23 cellular contexts compared by ENCODE assay signal in genomic region chr22:49013707-49014106, GRCh38.
DNase-seq lines count a peak whose midpoint lies in the region; ATAC-seq, FAIRE-seq and TF ChIP-seq lines count a peak whose summit lies in the region.
"Had no signal": no experiment of that assay in that cellular context is flagged by ENCODE, and none has a peak within 500 bp of the region (broad histone marks: within the 10 kb centered on the region; RNA-seq: fewer than 3 reads in every experiment).

No MANE protein-coding gene starts in this region.

- H3K27ac ChIP-seq in esophagus muscularis mucosa (replicated peaks in 1 of 4): no peak overlapping the region
- H3K27ac ChIP-seq in sigmoid colon: no peak overlapping the region
- H3K27ac ChIP-seq: Peyer's patch had no signal

- H3K4me1 Mint-ChIP-seq in effector memory CD8-positive, alpha-beta T cell (ENCODE audit: low read depth in 2 of 2): no peaks in the 10 kb centered on the region
- H3K4me1 Mint-ChIP-seq: IgD-negative memory B cell had no signal

- H3K4me3 Mint-ChIP-seq in effector memory CD8-positive, alpha-beta T cell: no peak overlapping the region
- H3K4me3 Mint-ChIP-seq: HFFc6, IgD-negative memory B cell had no signal

- H3K27me3 ChIP-seq in H7 (ENCODE audit: control insufficient read depth, insufficient read depth, low read length) (no peaks in the 10 kb centered on the region), esophagus muscularis mucosa (peaks cover 0 to 62% (median 0%) of the 10 kb centered on the region in 4 donors), sigmoid colon (peaks cover 0 to 23% (median 0%) of the 10 kb centered on the region in 3 donors)
- H3K27me3 ChIP-seq: Peyer's patch had no signal

- intact Hi-C loops in esophagus muscularis mucosa (cut with DNase I): no loop called here
- intact Hi-C loops in sigmoid colon (cut with DNase I): no loop called here

- H3K36me3 Mint-ChIP-seq in effector memory CD8-positive, alpha-beta T cell (ENCODE audit: insufficient read depth): no peaks in the 10 kb centered on the region

- TF ChIP-seq CTCF in esophagus muscularis mucosa (IDR thresholded peaks at IDR 0.05): no peak
- TF ChIP-seq CTCF in sigmoid colon (IDR thresholded peaks at IDR 0.05): no peak

- H3K9me3 Mint-ChIP-seq in effector memory CD8-positive, alpha-beta T cell: no peaks in the 10 kb centered on the region
- H3K9me3 Mint-ChIP-seq: IgD-negative memory B cell had no signal

- H3K4me1 ChIP-seq in esophagus muscularis mucosa (peaks cover 0 to 20% (median 3%) of the 10 kb centered on the region in 4 donors), sigmoid colon (no peaks in the 10 kb centered on the region)
- H3K4me1 ChIP-seq: Caco-2, Peyer's patch had no signal

- no peak for TF ChIP-seq POLR2A in esophagus muscularis mucosa (IDR thresholded peaks at IDR 0.05; ENCODE audit: low read depth)
- no peak for TF ChIP-seq POLR2A in sigmoid colon (IDR thresholded peaks at IDR 0.05)

- H3K4me3 ChIP-seq in H7 (ENCODE audit: insufficient read depth, low read depth, low read length) (no peak overlapping the region), esophagus muscularis mucosa (no peak overlapping the region), sigmoid colon (no peak overlapping the region)
- H3K4me3 ChIP-seq: Peyer's patch had no signal

- H3K36me3 ChIP-seq in H7 (replicated peaks; ENCODE audit: control insufficient read depth, insufficient read depth, low read length) (no peaks in the 10 kb centered on the region), esophagus muscularis mucosa (no peaks in the 10 kb centered on the region), sigmoid colon (no peaks in the 10 kb centered on the region)
- H3K36me3 ChIP-seq: Peyer's patch had no signal

- WGBS in esophagus muscularis mucosa: 86% methylated on average over 12 of the region's 12 CpGs
- 86 to 95% methylated on average over 12 of the region's 12 CpGs for whole genome bisulfite sequencing in sigmoid colon, 2 donors

- H3K27ac Mint-ChIP-seq in effector memory CD8-positive, alpha-beta T cell: no peak overlapping the region
- H3K27ac Mint-ChIP-seq: HFFc6, IgD-negative memory B cell had no signal

- H3K27me3 Mint-ChIP-seq in effector memory CD8-positive, alpha-beta T cell: peaks cover 13 to 65% of the 10 kb centered on the region in 2 donors
- H3K27me3 Mint-ChIP-seq: IgD-negative memory B cell had no signal

- FAIRE-seq in HTR-8/SVneo (lab: Jason Lieb, UNC): no peak
- FAIRE-seq: GM19239, H1 had no signal

- no peak for ATAC-seq in effector memory CD8-positive, alpha-beta T cell (replicated peaks)

- peak; percentile 4 for DNase-seq in D341Med (ENCODE audit: low spot score)
- DNase-seq in H7: peak; percentile 13
- DNase-seq in esophagus muscularis mucosa (ENCODE audit: extremely low spot score): peak; percentile 57
- peak; percentile 35 for DNase-seq in sigmoid colon
- no peak for DNase-seq in effector memory CD8-positive, alpha-beta T cell
- no peak for DNase-seq in activated CD4-positive, alpha-beta T cell treated with anti-CD3 and anti-CD28 coated beads, Interleukin-2, amount 50 U/mL, for 1 hour
- no peak for DNase-seq in DMS114 treated with DMSO at 0.1 percent for 48 hours (lab: John Stamatoyannopoulos, UW; ENCODE audit: unreplicated experiment)
- no peak for DNase-seq in HTR-8/SVneo (ENCODE audit: insufficient read length, low spot score)
- DNase-seq: Caco-2, DMS53, HFFc6, Kasumi-1, MM.1S, NCI-H1105, NCI-H1694, NCI-H2107, NCI-H2227 treated with DMSO at 0.1 percent for 48 hours, NCI-H524 treated with DMSO at 0.1 percent for 48 hours, Peyer's patch, SHP77 treated with DMSO at 0.1 percent for 48 hours had no signal

- H3K9me3 ChIP-seq in esophagus muscularis mucosa (no peaks in the 10 kb centered on the region), sigmoid colon (no peaks in the 10 kb centered on the region)
- H3K9me3 ChIP-seq: Caco-2, Peyer's patch had no signal

- TF ChIP-seq EP300 in esophagus muscularis mucosa (IDR thresholded peaks at IDR 0.05) (no peak), sigmoid colon (IDR thresholded peaks at IDR 0.05) (no peak)

Comparison
In these comparisons a context has a peak if more than half of its experiments do, and no peak if none do; other contexts are left out.
1. DNase-seq: peak in D341Med (single experiment), H7 (single experiment), esophagus muscularis mucosa (single experiment) and sigmoid colon (single experiment); none in effector memory CD8-positive, alpha-beta T cell (0 of 3), activated CD4-positive, alpha-beta T cell treated with anti-CD3 and anti-CD28 coated beads, Interleukin-2, amount 50 U/mL, for 1 hour (single experiment), DMS114 treated with DMSO at 0.1 percent for 48 hours (single experiment) and HTR-8/SVneo (single experiment).